In the genomic region with DNA sequence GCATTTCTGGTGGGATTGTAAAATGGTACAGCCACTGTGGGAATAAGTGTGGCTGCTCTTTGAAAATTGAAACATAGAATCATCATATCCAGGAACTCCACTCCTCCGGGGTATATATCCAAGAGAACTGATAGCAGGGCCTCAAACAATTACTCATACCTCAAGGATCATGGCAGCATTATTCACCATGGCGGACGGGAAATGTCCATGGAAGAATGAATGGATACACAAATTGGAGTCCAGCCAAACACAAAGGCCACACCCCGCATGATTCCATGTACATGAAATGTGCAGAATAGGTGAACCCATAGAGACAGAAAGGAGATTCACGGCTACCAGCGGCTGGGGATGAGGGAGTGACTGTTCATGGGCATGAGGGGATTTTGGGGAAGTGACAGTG, we compare ENCODE assay signal across 27 cellular contexts. TPM values are rescaled to one million over a fixed set of nuclear protein-coding genes. Genes with fewer than 3 reads are reported as not detected.
DNase-seq lines count a peak whose midpoint lies in the region; FAIRE-seq and TF ChIP-seq lines count a peak whose summit lies in the region.
"Had no signal": no experiment of that assay in that cellular context is flagged by ENCODE, and none has a peak within 500 bp of the region (broad histone marks: within the 10 kb centered on the region; RNA-seq: fewer than 3 reads in every experiment).

No MANE protein-coding gene starts in this region.

- no peaks in the 10 kb centered on the region for H3K36me3 ChIP-seq in osteoblast (ENCODE audit: insufficient read depth, low read length)
- H3K36me3 ChIP-seq: MG63, ovary, right atrium auricular region, thoracic aorta had no signal

- no peak overlapping the region for H2AFZ ChIP-seq in osteoblast (ENCODE audit: low read length)

- no peak for FAIRE-seq in RCC 7860 (lab: Jason Lieb, UNC)
- FAIRE-seq: GM12878, HepG2 had no signal

- peak; percentile 8 for DNase-seq in HS-27A (ENCODE audit: low read depth)
- DNase-seq in RCC 7860 (ENCODE audit: low spot score) = peak; percentile 58
- DNase-seq in epithelial cell of esophagus (ENCODE audit: low read depth) = peak; percentile 97
- peak; percentile 86 for DNase-seq in osteoblast (ENCODE audit: insufficient read length, low spot score, missing footprints)
- DNase-seq in iPS-NIHi11 (ENCODE audit: low spot score) = no peak
- DNase-seq in NCI-H1092 (lab: John Stamatoyannopoulos, UW) = no peak
- DNase-seq in DMS 273 (lab: John Stamatoyannopoulos, UW; ENCODE audit: unreplicated experiment) = no peak
- DNase-seq: activated CD4-positive, alpha-beta T cell treated with anti-CD3 and anti-CD28 coated beads for 48 hours; activated CD8-positive, alpha-beta memory T cell treated with anti-CD3 and anti-CD28 coated beads, Interleukin-2, amount 10 ng/mL, durations not matched to agents 7 days and 5 days; activated naive CD4-positive, alpha-beta T cell treated with anti-CD3 and anti-CD28 coated beads, Interleukin-2, amount 50 U/mL, for 16 hours; CD8-positive, alpha-beta T cell; cerebellar nuclear complex; DMS79; effector CD4-positive, alpha-beta T cell; HCEC 1CT; MG63; naive thymus-derived CD4-positive, alpha-beta T cell; NCI-H146; NCI-H82; ovary; stimulated activated CD4-positive, alpha-beta T cell treated with anti-CD3 and anti-CD28 coated beads, Interleukin-4, amount 100 ng/mL, for 24 hours; stimulated activated naive CD4-positive, alpha-beta T cell treated with Interleukin-2 at 50 U/mL for 16 hours; T-helper 1 cell had no signal

- no peaks in the 10 kb centered on the region for H3K4me1 ChIP-seq in osteoblast (ENCODE audit: insufficient read depth, low read length)

- H3K9me3 ChIP-seq in osteoblast (ENCODE audit: low read depth, low read length) = peaks cover 3% of the 10 kb centered on the region
- H3K9me3 ChIP-seq: MG63, ovary had no signal

- no peaks in the 10 kb centered on the region for H4K20me1 ChIP-seq in osteoblast (ENCODE audit: insufficient read depth, low read length)

- no peaks in the 10 kb centered on the region for H3K79me2 ChIP-seq in osteoblast (ENCODE audit: insufficient read depth, low read length)

- no peak overlapping the region for H3K4me2 ChIP-seq in osteoblast (ENCODE audit: insufficient read depth, low read length)

- no peak overlapping the region for H3K27ac ChIP-seq in osteoblast (ENCODE audit: low read depth, low read length)
- H3K27ac ChIP-seq: ovary, thoracic aorta had no signal

- H3K27me3 ChIP-seq in osteoblast (ENCODE audit: insufficient read depth, low read length) = peaks cover under 1% of the 10 kb centered on the region
- H3K27me3 ChIP-seq: MG63, ovary, right atrium auricular region had no signal

- no peak overlapping the region for H3K4me3 ChIP-seq in epithelial cell of esophagus (ENCODE audit: low read length)
- H3K4me3 ChIP-seq in osteoblast (ENCODE audit: insufficient read depth, low read length) = no peak overlapping the region
- H3K4me3 ChIP-seq: GM12878, MG63, ovary, right atrium auricular region, thoracic aorta had no signal

- TF ChIP-seq CTCF in epithelial cell of esophagus (IDR thresholded peaks at IDR 0.05; ENCODE audit: insufficient read depth, low read depth, low read length, missing control alignments) (no peak), osteoblast (IDR thresholded peaks at IDR 0.05; ENCODE audit: extremely low read depth, low read depth, low read length) (no peak)

RNA-seq across cellular contexts. Expression of a gene that starts 13.9 kb away (rescaled TPM):
- total RNA-seq in osteoblast = 45.2 and 47.1 TPM in 2 replicates

Comparison
In these comparisons a context has a peak if more than half of its experiments do, and no peak if none do; other contexts are left out.
1. DNase-seq: peak in HS-27A (single experiment), RCC 7860 (single experiment), epithelial cell of esophagus (single experiment) and osteoblast (single experiment); none in iPS-NIHi11 (single experiment), NCI-H1092 (single experiment) and DMS 273 (single experiment).